Comparison of ENCODE assay signal across 1 cellular context in genomic region chr1:182569939-182570610, GRCh38.
TF ChIP-seq lines count a peak whose summit lies in the region.

No MANE protein-coding gene starts in this region.

TF ChIP-seq in GM12878, 131 proteins besides CTCF, POLR2A, EP300 and RAD21:
- no peak for TF ChIP-seq PAX5 (IDR thresholded peaks at IDR 0.05; ENCODE audit: borderline replicate concordance, low read depth, low read length)
- TF ChIP-seq SKIL (IDR thresholded peaks at IDR 0.05; ENCODE audit: low read depth, poor library complexity, severe bottlenecking): no peak
- no peak for TF ChIP-seq FOXM1 (IDR thresholded peaks at IDR 0.05; ENCODE audit: low read depth, low read length)
- TF ChIP-seq YBX1 (IDR thresholded peaks at IDR 0.05): no peak
- no peak for TF ChIP-seq RB1 (IDR thresholded peaks at IDR 0.05; ENCODE audit: borderline replicate concordance)
